17 cellular contexts compared by ENCODE assay signal in genomic region chr13:78176880-78177279, GRCh38.
DNase-seq lines count a peak whose midpoint lies in the region; ATAC-seq, FAIRE-seq and TF ChIP-seq lines count a peak whose summit lies in the region.
"Had no signal": no experiment of that assay in that cellular context is flagged by ENCODE, and none has a peak within 500 bp of the region (broad histone marks: within the 10 kb centered on the region; RNA-seq: fewer than 3 reads in every experiment).

No MANE protein-coding gene starts in this region.

- in situ Hi-C loops in mammary epithelial cell (cut with MboI; ENCODE audit: low sequenced_read_pairs in 2 of 2): no loop called here

- no peak overlapping the region for H3K9ac ChIP-seq in mammary epithelial cell (ENCODE audit: insufficient read depth, low read length)
- H3K9ac ChIP-seq: GM23248 had no signal

- H3K9me3 ChIP-seq in mammary epithelial cell (replicated peaks; ENCODE audit: insufficient read depth, low read length): no peaks in the 10 kb centered on the region
- H3K9me3 ChIP-seq: BE2C, HAP-1 had no signal

- dilution Hi-C loops in mammary epithelial cell (cut with HindIII; ENCODE audit: low sequenced_read_pairs): no loop called here

- H2AFZ ChIP-seq in mammary epithelial cell (ENCODE audit: low read depth, low read length): no peak overlapping the region
- H2AFZ ChIP-seq: GM23248 had no signal

- H3K4me3 ChIP-seq in mammary epithelial cell (replicated peaks in 1 of 3; ENCODE audit: insufficient read depth in 1 of 3, low read depth in 2 of 3, low read length in 3 of 3): no peak overlapping the region
- H3K4me3 ChIP-seq: GM23248, HAP-1 had no signal

- whole genome bisulfite sequencing in mammary epithelial cell (ENCODE audit: low coverage, missing lambda C conversion rate): 44% methylated on average over 2 of the region's 2 CpGs

- no peak overlapping the region for H3K27ac ChIP-seq in mammary epithelial cell (ENCODE audit: insufficient read depth, low read depth, low read length)
- H3K27ac ChIP-seq: GM23248, HL-60 had no signal

- TF ChIP-seq CTCF in progenitor cell of endocrine pancreas (IDR thresholded peaks at IDR 0.05; ENCODE audit: unreplicated experiment): no peak
- TF ChIP-seq CTCF in mammary epithelial cell (conservative IDR thresholded peaks at IDR 0.05 in 1 of 2, IDR thresholded peaks at IDR 0.05 in 1 of 2; ENCODE audit: extremely low read depth in 1 of 2, insufficient read depth in 1 of 2, low read depth in 1 of 2, low read length in 2 of 2): no peak

- ATAC-seq in GM18867 (IDR thresholded peaks at IDR 0.05; ENCODE audit: unreplicated experiment) (peak; percentile 43), HG02938 (IDR thresholded peaks at IDR 0.05; ENCODE audit: unreplicated experiment) (no peak)

- no peak overlapping the region for H3K4me3 Mint-ChIP-seq in progenitor cell of endocrine pancreas (ENCODE audit: low read depth)
- H3K4me3 Mint-ChIP-seq: CD4-positive, CD25-positive, alpha-beta regulatory T cell; CD8-positive, alpha-beta memory T cell had no signal

- DNase-seq in NAMALWA (ENCODE audit: low spot score) (peak; percentile 38), frontal cortex (ENCODE audit: low spot score in 2 of 2) (no peak), progenitor cell of endocrine pancreas (ENCODE audit: low spot score, unreplicated experiment) (no peak), mammary epithelial cell (no peak)
- DNase-seq: ACHN; BE2C; C1 segment of cervical spinal cord; CD4-positive, CD25-positive, alpha-beta regulatory T cell; CD8-positive, alpha-beta memory T cell; COR-L47; DMS 273 treated with DMSO at 0.1 percent for 48 hours; GDM1; GM23248 had no signal

- FAIRE-seq in frontal cortex (lab: Jason Lieb, UNC): peak; percentile 64

- H3K79me2 ChIP-seq in mammary epithelial cell (ENCODE audit: insufficient read depth, low read length): no peaks in the 10 kb centered on the region

- no peaks in the 10 kb centered on the region for H3K4me1 ChIP-seq in mammary epithelial cell (ENCODE audit: insufficient read depth, low read length)
- H3K4me1 ChIP-seq: BE2C, HAP-1 had no signal

- CTCF ChIA-PET in mammary epithelial cell (lab: Charles Lee; ENCODE audit: low non-redundant PET): no interaction called here

- no peaks in the 10 kb centered on the region for H3K4me1 Mint-ChIP-seq in progenitor cell of endocrine pancreas (ENCODE audit: low read depth)
- H3K4me1 Mint-ChIP-seq: CD8-positive, alpha-beta memory T cell had no signal

- no peaks in the 10 kb centered on the region for H3K27me3 ChIP-seq in mammary epithelial cell (ENCODE audit: insufficient read depth, low read length)
- H3K27me3 ChIP-seq: BE2C had no signal

- intact Hi-C loops in mammary epithelial cell (cut with micrococcal nuclease): no loop called here

- no peaks in the 10 kb centered on the region for H3K27me3 Mint-ChIP-seq in progenitor cell of endocrine pancreas
- H3K27me3 Mint-ChIP-seq: CD4-positive, CD25-positive, alpha-beta regulatory T cell had no signal

- BruUV-seq in mammary epithelial cell (replicated peaks; lab: Mats Ljungman, UMichigan): no TSS peak

- no peaks in the 10 kb centered on the region for H3K36me3 Mint-ChIP-seq in progenitor cell of endocrine pancreas (ENCODE audit: insufficient read depth)
- H3K36me3 Mint-ChIP-seq: CD4-positive, CD25-positive, alpha-beta regulatory T cell; CD8-positive, alpha-beta memory T cell had no signal

- no peak overlapping the region for H3K4me2 ChIP-seq in mammary epithelial cell (ENCODE audit: insufficient read depth, low read depth, low read length)

- H3K27ac Mint-ChIP-seq in progenitor cell of endocrine pancreas: no peak overlapping the region
- H3K27ac Mint-ChIP-seq: CD4-positive, CD25-positive, alpha-beta regulatory T cell; CD8-positive, alpha-beta memory T cell had no signal

- H3K36me3 ChIP-seq in mammary epithelial cell (ENCODE audit: insufficient read depth, low read length): no peaks in the 10 kb centered on the region
- H3K36me3 ChIP-seq: BE2C, HAP-1 had no signal

- peaks cover 13% of the 10 kb centered on the region for H3K9me3 Mint-ChIP-seq in progenitor cell of endocrine pancreas (ENCODE audit: low read depth)

- H4K20me1 ChIP-seq in mammary epithelial cell (ENCODE audit: insufficient read depth, low read length): no peaks in the 10 kb centered on the region
